ENCODE assay signal across 7 cellular contexts in genomic region chr20:15236812-15237211, GRCh38.
DNase-seq lines count a peak whose midpoint lies in the region; ATAC-seq and TF ChIP-seq lines count a peak whose summit lies in the region.

No MANE protein-coding gene starts in this region.

- no peak overlapping the region for H2BK12ac ChIP-seq in mesenchymal stem cell (ENCODE audit: low read length in 2 of 2)

- H3K9ac ChIP-seq in mesenchymal stem cell (ENCODE audit: low read length) = no peak overlapping the region

- no peaks in the 10 kb centered on the region for H3K9me3 ChIP-seq in mesenchymal stem cell (ENCODE audit: control insufficient read depth, low read length)

- no peaks in the 10 kb centered on the region for H3K4me1 ChIP-seq in mesenchymal stem cell (ENCODE audit: control insufficient read depth, insufficient read depth, low read depth, low read length)

- H2AFZ ChIP-seq in mesenchymal stem cell (ENCODE audit: low read depth, low read length) = no peak overlapping the region

- no peak overlapping the region for H2BK120ac ChIP-seq in mesenchymal stem cell (ENCODE audit: low read depth, low read length)

- ATAC-seq in GM21717 (IDR thresholded peaks at IDR 0.05; ENCODE audit: unreplicated experiment) = peak; percentile 85
- no peak for ATAC-seq in activated naive CD4-positive, alpha-beta T cell treated with anti-CD3 and anti-CD28 coated beads, Interleukin-2, amount 50 U/mL, for 72 hours

- H3K4ac ChIP-seq in mesenchymal stem cell (ENCODE audit: low read depth in 1 of 2, low read length in 2 of 2) = no peak overlapping the region

- no CpG with 5 or more reads among the region's 1 CpG for WGBS in mesenchymal stem cell

- H3K18ac ChIP-seq in mesenchymal stem cell (ENCODE audit: low read depth in 1 of 2, low read length in 2 of 2) = no peak overlapping the region

- no peak overlapping the region for H3K27ac Mint-ChIP-seq in activated naive CD4-positive, alpha-beta T cell treated with anti-CD3 and anti-CD28 coated beads, Interleukin-2, amount 50 U/mL, for 72 hours

- H3K36me3 Mint-ChIP-seq in activated naive CD4-positive, alpha-beta T cell treated with anti-CD3 and anti-CD28 coated beads, Interleukin-2, amount 50 U/mL, for 72 hours = no peaks in the 10 kb centered on the region

- no peak overlapping the region for H4K8ac ChIP-seq in mesenchymal stem cell (ENCODE audit: low read length)

- H2BK15ac ChIP-seq in mesenchymal stem cell (ENCODE audit: low read depth, poor library complexity, severe bottlenecking) = no peak overlapping the region

- no peak overlapping the region for H2AK5ac ChIP-seq in mesenchymal stem cell (ENCODE audit: low read length, severe bottlenecking)

- TF ChIP-seq CTCF in GM12872 (IDR thresholded peaks at IDR 0.05; ENCODE audit: insufficient read depth, low read depth, low read length) = peak; percentile 63

- H3K27me3 ChIP-seq in mesenchymal stem cell (ENCODE audit: control insufficient read depth in 1 of 2, insufficient read depth in 1 of 2, low read length in 2 of 2) = no peaks in the 10 kb centered on the region

- H3K27ac ChIP-seq in mesenchymal stem cell (ENCODE audit: low read length, poor library complexity, severe bottlenecking) = no peak overlapping the region

- no peaks in the 10 kb centered on the region for H3K36me3 ChIP-seq in mesenchymal stem cell (ENCODE audit: control insufficient read depth in 1 of 2, insufficient read depth in 2 of 2, low read depth in 1 of 2, low read length in 2 of 2)

- no peak overlapping the region for H3K4me3 ChIP-seq in mesenchymal stem cell (ENCODE audit: insufficient read depth in 1 of 2, low read depth in 1 of 2, low read length in 2 of 2)

- H3K4me2 ChIP-seq in mesenchymal stem cell (ENCODE audit: low read length, poor library complexity, severe bottlenecking) = no peak overlapping the region

- peaks cover 7 to 11% of the 10 kb centered on the region in 2 donors for H3K9me3 Mint-ChIP-seq in activated naive CD4-positive, alpha-beta T cell treated with anti-CD3 and anti-CD28 coated beads, Interleukin-2, amount 50 U/mL, for 72 hours

- no peak overlapping the region for H3K14ac ChIP-seq in mesenchymal stem cell (ENCODE audit: low read length in 2 of 2)

- H2BK5ac ChIP-seq in mesenchymal stem cell (ENCODE audit: low read depth, low read length, poor library complexity, severe bottlenecking) = no peak overlapping the region

- no peaks in the 10 kb centered on the region for H3K79me1 ChIP-seq in mesenchymal stem cell (replicated peaks; ENCODE audit: low read length, poor library complexity, severe bottlenecking)

- H4K91ac ChIP-seq in mesenchymal stem cell (ENCODE audit: low read length) = no peak overlapping the region

- peak; percentile 49 for DNase-seq in LoVo (ENCODE audit: low spot score)
- DNase-seq in amniotic epithelial cell (ENCODE audit: low read depth) = peak; percentile 48
- DNase-seq in mesenchymal stem cell = peak; percentile 60
- no peak for DNase-seq in NCI-H226
- DNase-seq in activated naive CD4-positive, alpha-beta T cell treated with anti-CD3 and anti-CD28 coated beads, Interleukin-2, amount 50 U/mL, for 72 hours (ENCODE audit: low spot score in 2 of 2) = no peak

- H3K23ac ChIP-seq in mesenchymal stem cell (ENCODE audit: low read length in 2 of 2) = no peak overlapping the region

Comparison
In these comparisons a context has a peak if more than half of its experiments do, and no peak if none do; other contexts are left out.
1. DNase-seq: peak in LoVo (single experiment), amniotic epithelial cell (single experiment) and mesenchymal stem cell (single experiment); none in NCI-H226 (single experiment) and activated naive CD4-positive, alpha-beta T cell treated with anti-CD3 and anti-CD28 coated beads, Interleukin-2, amount 50 U/mL, for 72 hours (0 of 2).